ENCODE assay signal across 8 cellular contexts in genomic region chr3:187743195-187744141, GRCh38. TPM values are rescaled to one million over a fixed set of nuclear protein-coding genes. Genes with fewer than 3 reads are reported as not detected.
DNase-seq lines count a peak whose midpoint lies in the region; ATAC-seq lines count a peak whose summit lies in the region.

No MANE protein-coding gene starts in this region.

- 2 to 4% methylated on average over 45 of the region's 45 CpGs for WGBS in esophagus, 2 donors

- peaks cover 43% of the 10 kb centered on the region for H3K4me1 ChIP-seq in CD8-positive, alpha-beta memory T cell (ENCODE audit: insufficient read depth, low read length)
- peaks cover 0 to 2% of the 10 kb centered on the region in 2 donors for H3K4me1 ChIP-seq in esophagus (ENCODE audit: control insufficient read depth in 2 of 2, insufficient read depth in 2 of 2, low read length in 1 of 2)

- peaks cover 60 to 71% (median 62%) of the 10 kb centered on the region in 3 donors for H3K4me1 Mint-ChIP-seq in CD8-positive, alpha-beta memory T cell

- peak overlapping the region; percentile 98 for H3K27ac ChIP-seq in CD8-positive, alpha-beta memory T cell (ENCODE audit: low read depth, low read length)
- H3K27ac ChIP-seq in esophagus (ENCODE audit: low read depth in 2 of 2, low read length in 1 of 2) = peak overlapping the region; percentile 98 to 100
- H3K27ac ChIP-seq in substantia nigra (ENCODE audit: low read depth, low read length, poor library complexity, severe bottlenecking) = peak overlapping the region; percentile 99

- H3K36me3 Mint-ChIP-seq in CD8-positive, alpha-beta memory T cell = peaks cover 0 to 31% (median 0%) of the 10 kb centered on the region in 3 donors

- CTCF ChIA-PET in CD8-positive, alpha-beta memory T cell (lab: Charles Lee) = interaction anchor here (0.8 to 2.4 kb wide), 9 partner anchors 42 to 1402 kb away, joined by 3 to 16 read pairs (median 4); no protein-coding TSS in a partner anchor

- POLR2A ChIA-PET in CD8-positive, alpha-beta memory T cell (lab: Charles Lee) = interaction anchor here (0.7 to 1.3 kb wide), 3 partner anchors 251 to 1213 kb away, joined by 3 to 7 read pairs (median 5); no protein-coding TSS in a partner anchor

- peak in 3 of 5 donors; percentile 22 to 57 (median 39) for DNase-seq in CD8-positive, alpha-beta memory T cell
- peak; percentile 51 for DNase-seq in NAMALWA (ENCODE audit: low spot score)
- DNase-seq in activated T-cell treated with anti-CD3 and anti-CD28 coated beads for 4 hours = peak; percentile 34
- DNase-seq in myocyte (ENCODE audit: low read depth) = peak; percentile 61
- peak in 34 of 49 donors; percentile 15 to 72 (median 40) for DNase-seq in substantia nigra (lab: John Stamatoyannopoulos, UW)
- DNase-seq in NCI-H187 treated with DMSO at 0.1 percent for 48 hours (lab: John Stamatoyannopoulos, UW) = no peak

- peak overlapping the region; percentile 99 to 100 (median 99) for H3K27ac Mint-ChIP-seq in CD8-positive, alpha-beta memory T cell

- H3K4me3 Mint-ChIP-seq in CD8-positive, alpha-beta memory T cell = peak overlapping the region; percentile 91 to 99 (median 98)

- no peaks in the 10 kb centered on the region for H3K9me3 ChIP-seq in CD8-positive, alpha-beta memory T cell (ENCODE audit: low read length)
- no peaks in the 10 kb centered on the region for H3K9me3 ChIP-seq in esophagus (ENCODE audit: control insufficient read depth in 2 of 2, insufficient read depth in 1 of 2, low read depth in 1 of 2, low read length in 1 of 2)

- no peaks in the 10 kb centered on the region for H3K27me3 ChIP-seq in CD8-positive, alpha-beta memory T cell (ENCODE audit: insufficient read depth, low read length, poor library complexity, severe bottlenecking)
- no peaks in the 10 kb centered on the region for H3K27me3 ChIP-seq in esophagus (ENCODE audit: control insufficient read depth in 1 of 2, insufficient read depth in 2 of 2, low read length in 2 of 2)

- H3K9me3 Mint-ChIP-seq in CD8-positive, alpha-beta memory T cell = no peaks in the 10 kb centered on the region

- H3K27me3 Mint-ChIP-seq in CD8-positive, alpha-beta memory T cell = no peaks in the 10 kb centered on the region

- ATAC-seq in GM19324 (IDR thresholded peaks at IDR 0.05; ENCODE audit: low FRiP score, unreplicated experiment) = no peak

- H3K36me3 ChIP-seq in CD8-positive, alpha-beta memory T cell (ENCODE audit: insufficient read depth, low read length) = no peaks in the 10 kb centered on the region
- no peaks in the 10 kb centered on the region for H3K36me3 ChIP-seq in esophagus (ENCODE audit: control insufficient read depth in 2 of 2, insufficient read depth in 2 of 2, low read length in 1 of 2)

- H3K4me3 ChIP-seq in CD8-positive, alpha-beta memory T cell (ENCODE audit: low read length) = peak overlapping the region; percentile 98
- H3K4me3 ChIP-seq in esophagus (ENCODE audit: low read depth in 1 of 2, low read length in 2 of 2) = peak overlapping the region; percentile 84 to 94

RNA-seq across cellular contexts. Expression of gene BCL6, which starts 1.8 kb away (rescaled TPM):
- 10 to 100 TPM; 17.1 to 17.2 TPM for total RNA-seq in CD8-positive, alpha-beta memory T cell
- polyA plus RNA-seq in CD8-positive, alpha-beta memory T cell = 1.8 TPM
- 10 to 100 TPM; 24.4 to 28.7 TPM for polyA plus RNA-seq in esophagus
- total RNA-seq in myocyte = 86.6 and 95.7 TPM in 2 replicates
- polyA plus RNA-seq in myocyte (2012) = 22.3 TPM

RNA-seq across cellular contexts. Expression of gene RTP2, which starts 41.1 kb away (rescaled TPM):
- not detected for total RNA-seq in CD8-positive, alpha-beta memory T cell
- not detected for polyA plus RNA-seq in CD8-positive, alpha-beta memory T cell
- not detected for polyA plus RNA-seq in esophagus
- total RNA-seq in myocyte = not detected in 2 replicates
- polyA plus RNA-seq in myocyte (2012) = not detected
